In the genomic region with DNA sequence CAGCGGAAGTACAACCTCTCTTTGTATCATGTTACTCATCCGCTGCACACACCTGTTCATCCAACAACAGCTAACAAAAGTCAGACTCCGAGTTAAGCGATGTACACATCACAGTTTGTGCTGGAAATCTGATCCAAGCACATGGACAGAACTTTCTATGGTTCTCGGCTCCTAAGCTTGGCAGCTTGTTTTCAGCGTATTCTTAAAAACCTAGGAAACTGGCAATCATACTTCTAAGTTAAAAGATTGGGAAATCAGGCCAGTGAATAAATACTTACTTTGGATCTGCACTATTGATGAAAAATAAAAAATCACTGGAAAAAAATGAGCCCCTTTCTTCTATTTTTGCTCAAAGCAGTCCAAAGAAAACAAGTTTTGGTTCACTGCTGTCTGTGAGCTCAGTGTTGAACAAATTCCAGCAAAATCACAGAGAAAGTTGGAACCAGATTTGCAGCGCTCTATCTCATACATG, we compare ENCODE assay signal across 2 cellular contexts.
TF ChIP-seq lines count a peak whose summit lies in the region.

No MANE protein-coding gene starts in this region.

TF ChIP-seq in HepG2, 621 proteins besides CTCF, POLR2A, EP300 and RAD21 (continued from another document):
- TF ChIP-seq, protein P1, sequence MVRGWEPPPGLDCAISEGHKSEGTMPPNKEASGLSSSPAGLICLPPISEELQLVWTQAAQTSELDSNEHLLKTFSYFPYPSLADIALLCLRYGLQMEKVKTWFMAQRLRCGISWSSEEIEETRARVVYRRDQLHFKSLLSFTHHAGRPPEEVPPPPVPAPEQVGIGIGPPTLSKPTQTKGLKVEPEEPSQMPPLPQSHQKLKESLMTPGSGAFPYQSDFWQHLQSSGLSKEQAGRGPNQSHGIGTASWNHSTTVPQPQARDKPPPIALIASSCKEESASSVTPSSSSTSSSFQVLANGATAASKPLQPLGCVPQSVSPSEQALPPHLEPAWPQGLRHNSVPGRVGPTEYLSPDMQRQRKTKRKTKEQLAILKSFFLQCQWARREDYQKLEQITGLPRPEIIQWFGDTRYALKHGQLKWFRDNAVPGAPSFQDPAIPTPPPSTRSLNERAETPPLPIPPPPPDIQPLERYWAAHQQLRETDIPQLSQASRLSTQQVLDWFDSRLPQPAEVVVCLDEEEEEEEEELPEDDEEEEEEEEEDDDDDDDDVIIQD (CRISPR knock-in tag; IDR thresholded peaks at IDR 0.05; ENCODE audit: low read depth): no peak

TF ChIP-seq in SK-N-SH, 30 proteins besides CTCF, POLR2A, EP300 and RAD21 (continued from another document):
- TF ChIP-seq, protein P2, sequence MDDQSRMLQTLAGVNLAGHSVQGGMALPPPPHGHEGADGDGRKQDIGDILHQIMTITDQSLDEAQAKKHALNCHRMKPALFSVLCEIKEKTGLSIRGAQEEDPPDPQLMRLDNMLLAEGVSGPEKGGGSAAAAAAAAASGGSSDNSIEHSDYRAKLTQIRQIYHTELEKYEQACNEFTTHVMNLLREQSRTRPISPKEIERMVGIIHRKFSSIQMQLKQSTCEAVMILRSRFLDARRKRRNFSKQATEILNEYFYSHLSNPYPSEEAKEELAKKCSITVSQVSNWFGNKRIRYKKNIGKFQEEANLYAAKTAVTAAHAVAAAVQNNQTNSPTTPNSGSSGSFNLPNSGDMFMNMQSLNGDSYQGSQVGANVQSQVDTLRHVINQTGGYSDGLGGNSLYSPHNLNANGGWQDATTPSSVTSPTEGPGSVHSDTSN (IDR thresholded peaks at IDR 0.05): no peak
- TF ChIP-seq TCF12 (IDR thresholded peaks at IDR 0.05) (no peak), SMC3 (IDR thresholded peaks at IDR 0.05; ENCODE audit: low read depth, low read length) (no peak), ELF1 (IDR thresholded peaks at IDR 0.05) (no peak), FOSL2 (IDR thresholded peaks at IDR 0.05; ENCODE audit: borderline replicate concordance, low read depth) (no peak), POLR2AphosphoS5 (IDR thresholded peaks at IDR 0.05; ENCODE audit: low read depth, low read length) (no peak), NRF1 (IDR thresholded peaks at IDR 0.05; ENCODE audit: low read depth, low read length) (no peak), MXI1 (IDR thresholded peaks at IDR 0.05; ENCODE audit: low read depth, low read length) (no peak), MEF2A (IDR thresholded peaks at IDR 0.05; ENCODE audit: borderline replicate concordance, low read depth) (no peak), YY1 (IDR thresholded peaks at IDR 0.05; ENCODE audit: low read depth) (no peak), JUND (IDR thresholded peaks at IDR 0.05) (no peak), CHD2 (IDR thresholded peaks at IDR 0.05; ENCODE audit: low read length, partially characterized antibody) (no peak), GABPA (IDR thresholded peaks at IDR 0.05; ENCODE audit: low read depth) (no peak), USF2 (IDR thresholded peaks at IDR 0.05; ENCODE audit: borderline replicate concordance, low read depth, low read length) (no peak), REST (IDR thresholded peaks at IDR 0.05; ENCODE audit: low read depth, low read length) (no peak), NFIC (IDR thresholded peaks at IDR 0.05; ENCODE audit: borderline replicate concordance) (no peak)
